1 cellular context compared by ENCODE assay signal in the genomic region with DNA sequence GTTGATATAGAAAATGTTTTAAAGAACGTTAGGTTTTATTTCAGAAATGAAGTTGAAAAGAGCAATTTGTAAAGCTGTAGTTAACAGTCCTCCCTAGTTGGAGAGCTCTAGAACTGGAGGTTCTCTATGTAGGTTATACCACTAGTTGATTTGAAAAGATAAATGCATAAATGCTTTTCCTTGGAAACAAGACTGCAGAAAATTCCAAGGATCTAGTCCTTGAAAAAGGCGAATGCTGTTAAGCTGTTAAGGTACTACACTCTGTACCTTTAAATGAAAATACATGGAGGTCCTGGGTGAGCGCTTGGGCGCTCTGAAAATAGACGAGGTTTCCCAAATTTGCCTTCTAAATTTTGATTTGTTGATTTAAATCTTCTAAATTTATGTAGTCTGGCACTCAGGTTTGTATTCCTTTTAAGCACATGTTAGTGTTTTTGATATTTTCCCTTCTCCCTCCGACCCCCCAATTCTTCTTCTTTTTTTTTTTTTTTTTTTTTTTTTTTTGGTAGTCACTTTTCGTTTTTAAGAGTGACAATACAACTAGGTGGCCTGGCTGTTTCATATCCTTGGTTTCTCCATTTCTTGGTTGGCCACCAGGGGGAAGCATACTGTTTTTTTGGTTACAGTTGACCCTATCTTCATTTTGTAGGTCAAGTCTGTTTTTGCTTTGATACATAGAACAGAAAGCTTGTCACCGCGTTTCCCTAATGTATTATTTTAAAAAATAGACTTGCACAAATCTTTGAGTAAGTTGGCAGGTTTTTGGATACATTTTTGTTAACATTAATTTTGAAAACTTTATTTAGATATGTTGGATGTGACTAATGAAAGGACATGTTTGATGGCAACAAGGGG.
TF ChIP-seq lines count a peak whose summit lies in the region.

No MANE protein-coding gene starts in this region.

TF ChIP-seq in IMR-90, 13 proteins besides CTCF, POLR2A, EP300 and RAD21:
- TF ChIP-seq CEBPB (IDR thresholded peaks at IDR 0.05; ENCODE audit: low read depth, low read length): no peak
- no peak for TF ChIP-seq MAFK (IDR thresholded peaks at IDR 0.05; ENCODE audit: low read depth, low read length)
- peak; percentile 44; the same call in 1 of the 2 replicates for TF ChIP-seq SMC3 (IDR thresholded peaks at IDR 0.05; ENCODE audit: low read depth, low read length)
